8 cellular contexts compared by ENCODE assay signal in genomic region chr21:31660134-31660565, GRCh38. TPM values are rescaled to one million over a fixed set of nuclear protein-coding genes. Genes with fewer than 3 reads are reported as not detected.
DNase-seq lines count a peak whose midpoint lies in the region; ATAC-seq and TF ChIP-seq lines count a peak whose summit lies in the region.

No MANE protein-coding gene starts in this region.

- in situ Hi-C loops in mammary epithelial cell (cut with MboI; ENCODE audit: low sequenced_read_pairs in 2 of 2) = no loop called here

- BruUV-seq in A673 (replicated peaks; lab: Mats Ljungman, UMichigan) (no TSS peak), mammary epithelial cell (replicated peaks; lab: Mats Ljungman, UMichigan) (no TSS peak)

- POLR2A ChIA-PET in A673 (lab: Charles Lee; ENCODE audit: low non-redundant PET) = no interaction called here

- peaks cover 53% of the 10 kb centered on the region for H3K79me2 ChIP-seq in mammary epithelial cell (ENCODE audit: insufficient read depth, low read length)

- H3K27ac ChIP-seq in A673 (ENCODE audit: low read depth, low read length, poor library complexity, severe bottlenecking) (peak overlapping the region; percentile 87), mammary epithelial cell (ENCODE audit: insufficient read depth, low read depth, low read length) (peak overlapping the region; percentile 57), layer of hippocampus (ENCODE audit: low read depth, low read length) (peak overlapping the region; percentile 98)

- H3K4me2 ChIP-seq in mammary epithelial cell (ENCODE audit: insufficient read depth, low read depth, low read length) = peak overlapping the region; percentile 98

- intact Hi-C loops in A673 (cut with micrococcal nuclease; ENCODE audit: unreplicated experiment) = no loop called here
- intact Hi-C loops in mammary epithelial cell (cut with micrococcal nuclease) = loop anchor here (2.0 kb wide), 1 partner anchor 73 kb away; the partner anchor contains the start of gene SCAF4

- CTCF ChIA-PET in A673 (lab: Charles Lee) (no interaction called here), mammary epithelial cell (lab: Charles Lee; ENCODE audit: low non-redundant PET) (no interaction called here)

- H3K9me3 ChIP-seq in A673 (ENCODE audit: low read depth, low read length, poor library complexity, severe bottlenecking) (no peaks in the 10 kb centered on the region), mammary epithelial cell (replicated peaks; ENCODE audit: insufficient read depth, low read length) (no peaks in the 10 kb centered on the region)

- dilution Hi-C loops in mammary epithelial cell (cut with HindIII; ENCODE audit: low sequenced_read_pairs) = no loop called here

- no peaks in the 10 kb centered on the region for H4K20me1 ChIP-seq in mammary epithelial cell (ENCODE audit: insufficient read depth, low read length)

- H3K9ac ChIP-seq in mammary epithelial cell (ENCODE audit: insufficient read depth, low read length) = peak overlapping the region; percentile 87

- no peaks in the 10 kb centered on the region for H3K27me3 ChIP-seq in A673 (replicated peaks; ENCODE audit: insufficient read depth, low read depth, low read length, poor library complexity)
- H3K27me3 ChIP-seq in mammary epithelial cell (ENCODE audit: insufficient read depth, low read length) = no peaks in the 10 kb centered on the region
- H3K27me3 ChIP-seq in layer of hippocampus (ENCODE audit: control insufficient read depth, insufficient read depth, low read length) = no peaks in the 10 kb centered on the region

- peaks cover 29% of the 10 kb centered on the region for H3K36me3 ChIP-seq in A673 (ENCODE audit: insufficient read depth, low read length, poor library complexity, severe bottlenecking)
- H3K36me3 ChIP-seq in mammary epithelial cell (ENCODE audit: insufficient read depth, low read length) = peaks cover 9% of the 10 kb centered on the region

- WGBS in mammary epithelial cell (ENCODE audit: low coverage, missing lambda C conversion rate) = 0% methylated on average over 4 of the region's 26 CpGs

- DNase-seq in A673 (ENCODE audit: low spot score) (peak; percentile 52), NCI-H345 treated with DMSO at 0.1 percent for 48 hours (lab: John Stamatoyannopoulos, UW; ENCODE audit: unreplicated experiment) (peak; percentile 64), mammary epithelial cell (peak; percentile 29), middle frontal gyrus (ENCODE audit: extremely low spot score, low spot score) (no peak)
- no peak for DNase-seq in stimulated activated naive CD8-positive, alpha-beta T cell treated with anti-CD3 and anti-CD28 coated beads, Interleukin-15, Interleukin-2, amounts not matched to agents 100 U/mL and 50 U/mL, for 24 hours

- H2AFZ ChIP-seq in mammary epithelial cell (ENCODE audit: low read depth, low read length) = peak overlapping the region; percentile 94

- H3K4me3 ChIP-seq in A673 (ENCODE audit: low read depth, low read length, poor library complexity, severe bottlenecking) (peak overlapping the region; percentile 88), mammary epithelial cell (replicated peaks in 1 of 3; ENCODE audit: insufficient read depth in 1 of 3, low read depth in 2 of 3, low read length in 3 of 3) (peak overlapping the region; percentile 95 to 99 (median 96))

- peak; percentile 31 for ATAC-seq in HG02852 (IDR thresholded peaks at IDR 0.05; ENCODE audit: unreplicated experiment)
- ATAC-seq in stimulated activated naive CD8-positive, alpha-beta T cell treated with anti-CD3 and anti-CD28 coated beads, Interleukin-15, Interleukin-2, amounts not matched to agents 100 U/mL and 50 U/mL, for 24 hours = peak; percentile 15

- TF ChIP-seq CTCF in A673 (conservative IDR thresholded peaks at IDR 0.05; ENCODE audit: low read depth, low read length) (no peak), GM12873 (IDR thresholded peaks at IDR 0.05; ENCODE audit: insufficient read depth, low read depth, low read length, missing control alignments) (peak; percentile 2), mammary epithelial cell (conservative IDR thresholded peaks at IDR 0.05 in 1 of 2, IDR thresholded peaks at IDR 0.05 in 1 of 2; ENCODE audit: extremely low read depth in 1 of 2, insufficient read depth in 1 of 2, low read depth in 1 of 2, low read length in 2 of 2) (no peak)

- H3K4me1 ChIP-seq in A673 (ENCODE audit: insufficient read depth, low read length, poor library complexity, severe bottlenecking) (peaks cover 19% of the 10 kb centered on the region), mammary epithelial cell (ENCODE audit: insufficient read depth, low read length) (peaks cover 11% of the 10 kb centered on the region)

RNA-seq across cellular contexts. Expression of gene SOD1, which starts 0.7 kb away (rescaled TPM):
- total RNA-seq in A673 (2021) (373 and 380 TPM in 2 replicates), mammary epithelial cell (100 to 1,000 TPM; 104 to 184 TPM)
- polyA plus RNA-seq in mammary epithelial cell = 415 TPM
- 171 TPM for polyA minus RNA-seq in mammary epithelial cell

Comparison
In these comparisons a context has a peak if more than half of its experiments do, and no peak if none do; other contexts are left out.
1. DNase-seq: peak in A673 (single experiment), NCI-H345 treated with DMSO at 0.1 percent for 48 hours (single experiment) and mammary epithelial cell (single experiment); none in stimulated activated naive CD8-positive, alpha-beta T cell treated with anti-CD3 and anti-CD28 coated beads, Interleukin-15, Interleukin-2, amounts not matched to agents 100 U/mL and 50 U/mL, for 24 hours (single experiment) and middle frontal gyrus (single experiment).
2. Peak in every context shown above with its lines, with median percentiles within 50 percentile points of each other: H3K27ac ChIP-seq.